Comparison of ENCODE assay signal across 7 cellular contexts in genomic region chr1:156226116-156226538, GRCh38. TPM values are rescaled to one million over a fixed set of nuclear protein-coding genes. Genes with fewer than 3 reads are reported as not detected.
DNase-seq lines count a peak whose midpoint lies in the region; ATAC-seq and TF ChIP-seq lines count a peak whose summit lies in the region.
"Had no signal": no experiment of that assay in that cellular context is flagged by ENCODE, and none has a peak within 500 bp of the region (broad histone marks: within the 10 kb centered on the region; RNA-seq: fewer than 3 reads in every experiment).

No MANE protein-coding gene starts in this region.

- H3K9ac ChIP-seq in colonic mucosa (ENCODE audit: low read depth in 2 of 2, low read length in 2 of 2), result no peak overlapping the region

- H3K9me3 ChIP-seq in colonic mucosa (no peaks in the 10 kb centered on the region), testis (no peaks in the 10 kb centered on the region)
- H3K9me3 ChIP-seq: thoracic aorta had no signal

- peak; percentile 61 for ATAC-seq in GM18909 (IDR thresholded peaks at IDR 0.05; ENCODE audit: poor library complexity, unreplicated experiment)
- ATAC-seq in HG02798 (IDR thresholded peaks at IDR 0.05; ENCODE audit: poor library complexity, unreplicated experiment), result peak; percentile 82
- ATAC-seq in activated CD8-positive, alpha-beta T cell treated with anti-CD3 and anti-CD28 coated beads, Interleukin-2, amount 10 ng/mL, durations not matched to agents 7 days and 5 days, result peak; percentile 5

- TF ChIP-seq CTCF in colonic mucosa (IDR thresholded peaks at IDR 0.05) (no peak), testis (IDR thresholded peaks at IDR 0.05) (no peak)

- H3K4me1 ChIP-seq in colonic mucosa (no peaks in the 10 kb centered on the region), testis (no peaks in the 10 kb centered on the region)

- H3K4me1 Mint-ChIP-seq in activated CD8-positive, alpha-beta T cell treated with anti-CD3 and anti-CD28 coated beads, Interleukin-2, amount 10 ng/mL, durations not matched to agents 7 days and 5 days (ENCODE audit: low read depth), result peaks cover 51% of the 10 kb centered on the region

- H3K9me3 Mint-ChIP-seq in activated CD8-positive, alpha-beta T cell treated with anti-CD3 and anti-CD28 coated beads, Interleukin-2, amount 10 ng/mL, durations not matched to agents 7 days and 5 days (ENCODE audit: insufficient read depth), result no peaks in the 10 kb centered on the region

- H3K27me3 ChIP-seq in colonic mucosa, result no peaks in the 10 kb centered on the region
- no peaks in the 10 kb centered on the region for H3K27me3 ChIP-seq in testis

- DNase-seq in activated CD8-positive, alpha-beta T cell treated with anti-CD3 and anti-CD28 coated beads, Interleukin-2, amount 10 ng/mL, durations not matched to agents 7 days and 5 days, result no peak
- DNase-seq in HEK293T (ENCODE audit: extremely low spot score), result no peak
- no peak for DNase-seq in colonic mucosa
- DNase-seq in testis, result no peak

- no peak overlapping the region for H3K4me3 Mint-ChIP-seq in activated CD8-positive, alpha-beta T cell treated with anti-CD3 and anti-CD28 coated beads, Interleukin-2, amount 10 ng/mL, durations not matched to agents 7 days and 5 days

- WGBS in testis, 2 donors, result 81 to 83% methylated on average over 2 of the region's 2 CpGs

- no peaks in the 10 kb centered on the region for H3K36me3 ChIP-seq in colonic mucosa
- H3K36me3 ChIP-seq in testis (ENCODE audit: low read depth, missing control alignments), result no peaks in the 10 kb centered on the region

- POLR2A ChIA-PET in activated CD8-positive, alpha-beta T cell treated with anti-CD3 and anti-CD28 coated beads, Interleukin-2, amount 10 ng/mL, durations not matched to agents 7 days and 5 days (lab: Charles Lee), result interaction anchor here (1.2 to 5.7 kb wide), 9 partner anchors 12 to 85 kb away, joined by 3 to 75 read pairs (median 7); partner anchors contain the start of genes PMF1, SEMA4A, SLC25A44 and SMG5
- POLR2A ChIA-PET in HEK293T (lab: Yijun Ruan, JAX), result interaction anchor here (1.5 to 4.5 kb wide), 2 partner anchors 13 to 85 kb away, joined by 6 to 30 read pairs; partner anchors contain the start of gene PMF1

- CTCF ChIA-PET in activated CD8-positive, alpha-beta T cell treated with anti-CD3 and anti-CD28 coated beads, Interleukin-2, amount 10 ng/mL, durations not matched to agents 7 days and 5 days (lab: Charles Lee), result interaction anchor here (1.1 to 10.4 kb wide), 25 partner anchors 8 to 143 kb away, joined by 3 to 254 read pairs (median 5); partner anchors contain the start of genes PMF1 and SLC25A44
- CTCF ChIA-PET in HEK293T (lab: Yijun Ruan, JAX), result interaction anchor here (0.8 to 3.8 kb wide), 7 partner anchors 8 to 102 kb away, joined by 3 to 37 read pairs (median 18); partner anchors contain the start of gene PMF1

- TF ChIP-seq POLR2A in testis (IDR thresholded peaks at IDR 0.05), result no peak

- H3K27ac ChIP-seq in colonic mucosa, result no peak overlapping the region
- H3K27ac ChIP-seq in testis, result no peak overlapping the region
- H3K27ac ChIP-seq: thoracic aorta had no signal

- intact Hi-C loops in colonic mucosa (cut with DNase I) (no loop called here), testis (cut with DNase I; ENCODE audit: low total_unique reads) (no loop called here)

- H3K27ac Mint-ChIP-seq in activated CD8-positive, alpha-beta T cell treated with anti-CD3 and anti-CD28 coated beads, Interleukin-2, amount 10 ng/mL, durations not matched to agents 7 days and 5 days, result peak overlapping the region; percentile 90

- H3K27me3 Mint-ChIP-seq in activated CD8-positive, alpha-beta T cell treated with anti-CD3 and anti-CD28 coated beads, Interleukin-2, amount 10 ng/mL, durations not matched to agents 7 days and 5 days (ENCODE audit: low read depth), result no peaks in the 10 kb centered on the region

- H3K4me3 ChIP-seq in colonic mucosa, result no peak overlapping the region
- H3K4me3 ChIP-seq in testis, result no peak overlapping the region
- H3K4me3 ChIP-seq: thoracic aorta had no signal

- peaks cover 56% of the 10 kb centered on the region for H3K36me3 Mint-ChIP-seq in activated CD8-positive, alpha-beta T cell treated with anti-CD3 and anti-CD28 coated beads, Interleukin-2, amount 10 ng/mL, durations not matched to agents 7 days and 5 days (ENCODE audit: low read depth)

TF ChIP-seq in HEK293T, 16 proteins besides CTCF, POLR2A, EP300 and RAD21:
- TF ChIP-seq ELF4 (IDR thresholded peaks at IDR 0.05) (no peak), BHLHE40 (IDR thresholded peaks at IDR 0.05; ENCODE audit: borderline replicate concordance) (no peak), HDGF (IDR thresholded peaks at IDR 0.05; ENCODE audit: borderline replicate concordance) (no peak), ZNF384 (IDR thresholded peaks at IDR 0.05) (no peak), SUZ12 (IDR thresholded peaks at IDR 0.05) (no peak), PKNOX1 (IDR thresholded peaks at IDR 0.05) (no peak), FOXM1 (IDR thresholded peaks at IDR 0.05; ENCODE audit: borderline replicate concordance) (no peak), SP1 (IDR thresholded peaks at IDR 0.05) (no peak), FOXK2 (IDR thresholded peaks at IDR 0.05) (no peak), LEF1 (IDR thresholded peaks at IDR 0.05; ENCODE audit: borderline replicate concordance) (no peak), CTBP1 (IDR thresholded peaks at IDR 0.05; ENCODE audit: borderline replicate concordance) (no peak), L3MBTL2 (conservative IDR thresholded peaks at IDR 0.05) (no peak), TARDBP (IDR thresholded peaks at IDR 0.05) (no peak), NFRKB (IDR thresholded peaks at IDR 0.05) (no peak), ARNT (IDR thresholded peaks at IDR 0.05) (no peak), FOXA1 (IDR thresholded peaks at IDR 0.05) (no peak)

RNA-seq across cellular contexts. Expression of gene PMF1, which starts 13.3 kb away (rescaled TPM):
- 10 to 100 TPM; 72.3 to 77.3 TPM for total RNA-seq in activated CD8-positive, alpha-beta T cell treated with anti-CD3 and anti-CD28 coated beads, Interleukin-2, amount 10 ng/mL, durations not matched to agents 7 days and 5 days
- total RNA-seq in colonic mucosa (10 to 100 TPM; 44.4 to 49.4 TPM), testis (10 to 100 TPM; 38.1 to 47.0 TPM)
- polyA plus RNA-seq in testis (ENCODE audit: insufficient read depth, low read depth, low replicate concordance), result 32.3 TPM

RNA-seq across cellular contexts. Expression of gene BGLAP, which starts 15.9 kb away (rescaled TPM):
- 1 to 10 TPM; 2.8 TPM for total RNA-seq in activated CD8-positive, alpha-beta T cell treated with anti-CD3 and anti-CD28 coated beads, Interleukin-2, amount 10 ng/mL, durations not matched to agents 7 days and 5 days
- total RNA-seq in colonic mucosa (1 to 10 TPM; 1.2 to 2.2 TPM), testis (1 to 10 TPM; 1.1 to 1.5 TPM)
- not detected for polyA plus RNA-seq in testis (ENCODE audit: insufficient read depth, low read depth, low replicate concordance)
- total RNA-seq: thoracic aorta had no signal

RNA-seq across cellular contexts. Expression of gene PAQR6, which starts 21.7 kb away (rescaled TPM):
- 1 to 10 TPM; 8.6 to 9.9 TPM for total RNA-seq in activated CD8-positive, alpha-beta T cell treated with anti-CD3 and anti-CD28 coated beads, Interleukin-2, amount 10 ng/mL, durations not matched to agents 7 days and 5 days
- total RNA-seq in colonic mucosa, result 1 to 10 TPM; 1.1 to 2.9 TPM
- 10 to 100 TPM in 1 of 2 donors, 1 to 10 TPM in 1; 8.0 to 10.5 TPM for total RNA-seq in testis
- polyA plus RNA-seq in testis (ENCODE audit: insufficient read depth, low read depth, low replicate concordance), result 3.6 TPM

RNA-seq across cellular contexts. Expression of gene SLC25A44, which starts 32.2 kb away (rescaled TPM):
- total RNA-seq in activated CD8-positive, alpha-beta T cell treated with anti-CD3 and anti-CD28 coated beads, Interleukin-2, amount 10 ng/mL, durations not matched to agents 7 days and 5 days, result 10 to 100 TPM; 31.8 to 33.8 TPM
- total RNA-seq in colonic mucosa (10 to 100 TPM; 23.6 to 26.8 TPM), testis (10 to 100 TPM; 32.8 to 34.2 TPM)
- 32.4 TPM for polyA plus RNA-seq in testis (ENCODE audit: insufficient read depth, low read depth, low replicate concordance)

RNA-seq across cellular contexts. Expression of gene SMG5, which starts 56.5 kb away (rescaled TPM):
- 10 to 100 TPM; 75.2 to 78.2 TPM for total RNA-seq in activated CD8-positive, alpha-beta T cell treated with anti-CD3 and anti-CD28 coated beads, Interleukin-2, amount 10 ng/mL, durations not matched to agents 7 days and 5 days
- 100 to 1,000 TPM in 1 of 2 donors, 10 to 100 TPM in 1; 65.2 to 107 TPM for total RNA-seq in colonic mucosa
- 100 to 1,000 TPM in 1 of 2 donors, 10 to 100 TPM in 1; 82.5 to 100 TPM for total RNA-seq in testis
- 74.5 TPM for polyA plus RNA-seq in testis (ENCODE audit: insufficient read depth, low read depth, low replicate concordance)

Comparison
In these comparisons a context has a peak if more than half of its experiments do, and no peak if none do; other contexts are left out.
1. ATAC-seq: peak in every context shown above with its lines; median percentile 82 in HG02798; 61 in GM18909; 5 in activated CD8-positive, alpha-beta T cell treated with anti-CD3 and anti-CD28 coated beads, Interleukin-2, amount 10 ng/mL, durations not matched to agents 7 days and 5 days.